In the genomic region with DNA sequence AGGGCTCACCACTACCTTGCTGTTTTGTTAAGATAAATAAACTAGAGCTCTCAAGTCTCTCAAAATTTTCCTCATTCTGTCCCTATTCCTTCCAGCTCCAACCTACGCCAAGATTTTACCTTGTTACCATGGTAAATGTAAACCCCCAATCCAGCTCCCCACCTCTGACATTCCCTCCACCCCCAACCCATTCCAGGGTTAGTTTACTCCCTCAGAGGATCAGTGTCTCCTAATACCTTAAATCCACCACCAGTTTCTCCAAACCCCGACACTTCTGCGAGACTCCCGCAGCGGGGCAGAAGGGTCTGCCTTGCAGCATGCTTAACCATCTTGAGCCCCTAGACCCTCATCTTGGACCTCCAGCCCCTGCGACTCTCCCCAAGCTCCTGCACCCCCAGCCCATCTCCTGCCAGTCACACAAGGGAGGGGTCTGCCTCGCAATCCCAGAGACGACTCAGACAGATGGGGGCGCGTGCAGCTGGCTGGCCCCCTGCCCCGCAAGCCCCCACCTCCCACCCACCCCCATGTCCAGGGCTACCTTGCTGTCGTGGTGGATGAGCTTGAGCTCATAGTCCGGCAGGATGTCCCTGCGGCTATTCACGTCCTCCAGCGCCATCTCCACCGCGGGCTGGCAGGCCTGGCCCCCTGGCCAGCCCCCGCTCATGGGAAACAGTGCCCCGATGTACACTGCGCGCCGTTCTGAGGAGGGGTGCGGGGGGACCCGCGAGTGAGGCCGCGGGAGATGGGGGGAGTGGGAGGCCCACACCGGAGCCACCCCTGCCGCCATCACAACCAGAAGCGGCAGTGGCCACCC, we compare ENCODE assay signal across 8 cellular contexts. TPM values are rescaled to one million over a fixed set of nuclear protein-coding genes. Genes with fewer than 3 reads are reported as not detected.
DNase-seq lines count a peak whose midpoint lies in the region; ATAC-seq and TF ChIP-seq lines count a peak whose summit lies in the region.

No MANE protein-coding gene starts in this region.

- no peaks in the 10 kb centered on the region for H3K9me3 Mint-ChIP-seq in WTC11

- POLR2A ChIA-PET in WTC11 (lab: Charles Lee), result interaction anchor here (0.9 kb wide), 1 partner anchor 26 kb away, joined by 3 read pairs; no protein-coding TSS in a partner anchor

- DNase-seq in EH (ENCODE audit: low read depth) (peak; percentile 25), WTC11 (ENCODE audit: low spot score) (peak; percentile 23), Right ventricle myocardium superior (no peak), retinal pigment epithelial cell (ENCODE audit: low read depth) (no peak), T-helper 9 cell (no peak), NCI-H446 (lab: John Stamatoyannopoulos, UW) (no peak)

- peak overlapping the region; percentile 60 for H3K4me3 ChIP-seq in retinal pigment epithelial cell (ENCODE audit: low read length)

- peak overlapping the region; percentile 87 for H3K4me3 Mint-ChIP-seq in WTC11

- H3K27me3 Mint-ChIP-seq in WTC11 (ENCODE audit: low read depth), result no peaks in the 10 kb centered on the region

- H3K4me1 Mint-ChIP-seq in WTC11, result peaks cover 83% of the 10 kb centered on the region

- intact Hi-C loops in Right ventricle myocardium superior (cut with DNase I), result no loop called here

- H3K27ac Mint-ChIP-seq in WTC11, result peak overlapping the region; percentile 82

- H3K36me3 Mint-ChIP-seq in WTC11, result peaks cover 20% of the 10 kb centered on the region

- TF ChIP-seq CTCF in WTC11 (IDR thresholded peaks at IDR 0.05) (no peak), retinal pigment epithelial cell (conservative IDR thresholded peaks at IDR 0.05; ENCODE audit: low read depth, low read length) (no peak)

- CTCF ChIA-PET in WTC11 (lab: Charles Lee), result interaction anchor here (0.9 to 6.4 kb wide), 8 partner anchors 9 to 207 kb away, joined by 3 to 63 read pairs (median 8); no protein-coding TSS in a partner anchor

- ATAC-seq in WTC11 (no peak), Right ventricle myocardium superior (ENCODE audit: poor library complexity) (peak; percentile 4), HG03565 (IDR thresholded peaks at IDR 0.05; ENCODE audit: unreplicated experiment) (no peak), GM19328 (IDR thresholded peaks at IDR 0.05; ENCODE audit: unreplicated experiment) (no peak)

TF ChIP-seq in WTC11, 78 proteins besides CTCF, POLR2A, EP300 and RAD21:
- TF ChIP-seq GABPB1 (CRISPR knock-in tag; IDR thresholded peaks at IDR 0.05) (no peak), ZNF219 (CRISPR knock-in tag; IDR thresholded peaks at IDR 0.05; ENCODE audit: borderline replicate concordance) (0 out of 2 replicates have a peak, but pooled peaks have one; percentile 43), CREB1 (CRISPR knock-in tag; IDR thresholded peaks at IDR 0.05) (no peak), NR1H2 (CRISPR knock-in tag; IDR thresholded peaks at IDR 0.05) (no peak), HMGA2 (CRISPR knock-in tag; IDR thresholded peaks at IDR 0.05) (no peak), MYBL2 (CRISPR knock-in tag; IDR thresholded peaks at IDR 0.05) (no peak), ZNF232 (CRISPR knock-in tag; IDR thresholded peaks at IDR 0.05) (0 out of 2 replicates have a peak, but pooled peaks have one; percentile 48), SMAD3 (CRISPR knock-in tag; IDR thresholded peaks at IDR 0.05; ENCODE audit: borderline replicate concordance) (no peak)
- TF ChIP-seq, protein P1, sequence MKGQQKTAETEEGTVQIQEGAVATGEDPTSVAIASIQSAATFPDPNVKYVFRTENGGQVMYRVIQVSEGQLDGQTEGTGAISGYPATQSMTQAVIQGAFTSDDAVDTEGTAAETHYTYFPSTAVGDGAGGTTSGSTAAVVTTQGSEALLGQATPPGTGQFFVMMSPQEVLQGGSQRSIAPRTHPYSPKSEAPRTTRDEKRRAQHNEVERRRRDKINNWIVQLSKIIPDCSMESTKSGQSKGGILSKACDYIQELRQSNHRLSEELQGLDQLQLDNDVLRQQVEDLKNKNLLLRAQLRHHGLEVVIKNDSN (CRISPR knock-in tag; IDR thresholded peaks at IDR 0.05), result no peak
- TF ChIP-seq, protein P2, sequence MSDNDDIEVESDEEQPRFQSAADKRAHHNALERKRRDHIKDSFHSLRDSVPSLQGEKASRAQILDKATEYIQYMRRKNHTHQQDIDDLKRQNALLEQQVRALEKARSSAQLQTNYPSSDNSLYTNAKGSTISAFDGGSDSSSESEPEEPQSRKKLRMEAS (CRISPR knock-in tag; IDR thresholded peaks at IDR 0.05), result 0 out of 2 replicates have a peak, but pooled peaks have one; percentile 40
- TF ChIP-seq, protein P3, sequence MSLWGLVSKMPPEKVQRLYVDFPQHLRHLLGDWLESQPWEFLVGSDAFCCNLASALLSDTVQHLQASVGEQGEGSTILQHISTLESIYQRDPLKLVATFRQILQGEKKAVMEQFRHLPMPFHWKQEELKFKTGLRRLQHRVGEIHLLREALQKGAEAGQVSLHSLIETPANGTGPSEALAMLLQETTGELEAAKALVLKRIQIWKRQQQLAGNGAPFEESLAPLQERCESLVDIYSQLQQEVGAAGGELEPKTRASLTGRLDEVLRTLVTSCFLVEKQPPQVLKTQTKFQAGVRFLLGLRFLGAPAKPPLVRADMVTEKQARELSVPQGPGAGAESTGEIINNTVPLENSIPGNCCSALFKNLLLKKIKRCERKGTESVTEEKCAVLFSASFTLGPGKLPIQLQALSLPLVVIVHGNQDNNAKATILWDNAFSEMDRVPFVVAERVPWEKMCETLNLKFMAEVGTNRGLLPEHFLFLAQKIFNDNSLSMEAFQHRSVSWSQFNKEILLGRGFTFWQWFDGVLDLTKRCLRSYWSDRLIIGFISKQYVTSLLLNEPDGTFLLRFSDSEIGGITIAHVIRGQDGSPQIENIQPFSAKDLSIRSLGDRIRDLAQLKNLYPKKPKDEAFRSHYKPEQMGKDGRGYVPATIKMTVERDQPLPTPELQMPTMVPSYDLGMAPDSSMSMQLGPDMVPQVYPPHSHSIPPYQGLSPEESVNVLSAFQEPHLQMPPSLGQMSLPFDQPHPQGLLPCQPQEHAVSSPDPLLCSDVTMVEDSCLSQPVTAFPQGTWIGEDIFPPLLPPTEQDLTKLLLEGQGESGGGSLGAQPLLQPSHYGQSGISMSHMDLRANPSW (CRISPR knock-in tag; conservative IDR thresholded peaks at IDR 0.05; ENCODE audit: low read depth), result no peak

RNA-seq across cellular contexts. Expression of a gene that starts 5.8 kb away (rescaled TPM):
- total RNA-seq in WTC11 (2021) (82.5 to 107 TPM (median 83.0 TPM) in 3 replicates), Right ventricle myocardium superior (18.4 TPM)

RNA-seq across cellular contexts. Expression of a gene that starts 29.7 kb away (rescaled TPM):
- total RNA-seq in WTC11 (2021), result 0.55 to 1.2 TPM (median 0.57 TPM) in 3 replicates
- 10.3 TPM for total RNA-seq in Right ventricle myocardium superior

RNA-seq across cellular contexts. Expression of a gene that starts 42.2 kb away (rescaled TPM):
- total RNA-seq in WTC11 (2021) (not detected in 3 replicates), Right ventricle myocardium superior (not detected)

RNA-seq across cellular contexts. Expression of a gene that starts 53.8 kb away (rescaled TPM):
- total RNA-seq in WTC11 (2021) (6.0 to 6.4 TPM (median 6.2 TPM) in 3 replicates), Right ventricle myocardium superior (not detected)

Comparison
In these comparisons a context has a peak if more than half of its experiments do, and no peak if none do; other contexts are left out.
1. DNase-seq: peak in EH (single experiment) and WTC11 (single experiment); none in Right ventricle myocardium superior (single experiment), retinal pigment epithelial cell (single experiment), T-helper 9 cell (single experiment) and NCI-H446 (0 of 2).